In genomic region chr1:235158680-235159079, GRCh38 we compare ENCODE assay signal across 13 cellular contexts.
"Had no signal": no experiment of that assay in that cellular context is flagged by ENCODE, and none has a peak within 500 bp of the region (broad histone marks: within the 10 kb centered on the region; RNA-seq: fewer than 3 reads in every experiment).

No MANE protein-coding gene starts in this region.

- H3K27me3 Mint-ChIP-seq: activated CD8-positive, alpha-beta memory T cell treated with anti-CD3 and anti-CD28 coated beads, Interleukin-2, amount 10 ng/mL, durations not matched to agents 7 days and 5 days; stimulated activated naive CD8-positive, alpha-beta T cell treated with anti-CD3 and anti-CD28 coated beads, Interleukin-15, amount 100 ng/mL, for 72 hours had no signal

- H3K9me3 ChIP-seq: gastrocnemius medialis, heart right ventricle, pancreas, upper lobe of right lung had no signal

- H3K4me3 Mint-ChIP-seq: activated CD8-positive, alpha-beta memory T cell treated with anti-CD3 and anti-CD28 coated beads, Interleukin-2, amount 10 ng/mL, durations not matched to agents 7 days and 5 days; activated naive CD4-positive, alpha-beta T cell treated with anti-CD3 and anti-CD28 coated beads for 36 hours had no signal

- H3K4me3 ChIP-seq: gastrocnemius medialis, heart right ventricle, pancreas, upper lobe of right lung had no signal

- FAIRE-seq: pancreas had no signal

- H3K27ac Mint-ChIP-seq: activated CD8-positive, alpha-beta memory T cell treated with anti-CD3 and anti-CD28 coated beads, Interleukin-2, amount 10 ng/mL, durations not matched to agents 7 days and 5 days; activated naive CD4-positive, alpha-beta T cell treated with anti-CD3 and anti-CD28 coated beads for 36 hours had no signal

- H3K27ac ChIP-seq: dorsolateral prefrontal cortex, gastrocnemius medialis, heart right ventricle, pancreas, upper lobe of right lung had no signal

- H3K9me3 Mint-ChIP-seq: activated naive CD4-positive, alpha-beta T cell treated with anti-CD3 and anti-CD28 coated beads for 36 hours; stimulated activated naive CD8-positive, alpha-beta T cell treated with anti-CD3 and anti-CD28 coated beads, Interleukin-15, amount 100 ng/mL, for 72 hours had no signal

- DNase-seq: activated CD4-positive, alpha-beta T cell treated with anti-CD3 and anti-CD28 coated beads for 48 hours; activated CD8-positive, alpha-beta memory T cell treated with anti-CD3 and anti-CD28 coated beads, Interleukin-2, amount 10 ng/mL, durations not matched to agents 7 days and 5 days; activated naive CD4-positive, alpha-beta T cell treated with anti-CD3 and anti-CD28 coated beads for 36 hours; dorsolateral prefrontal cortex; erythroblast; gastrocnemius medialis; heart right ventricle; left colon; pancreas; stimulated activated CD4-positive, alpha-beta T cell treated with anti-CD3 and anti-CD28 coated beads, Interleukin-1b, Interleukin-23, amount 100 ng/mL, for 48 hours; stimulated activated naive CD8-positive, alpha-beta T cell treated with anti-CD3 and anti-CD28 coated beads, Interleukin-15, amount 100 ng/mL, for 72 hours; T-helper 2 cell; upper lobe of right lung had no signal

- ATAC-seq: activated CD8-positive, alpha-beta memory T cell treated with anti-CD3 and anti-CD28 coated beads, Interleukin-2, amount 10 ng/mL, durations not matched to agents 7 days and 5 days; gastrocnemius medialis; heart right ventricle; left colon; pancreas; stimulated activated naive CD8-positive, alpha-beta T cell treated with anti-CD3 and anti-CD28 coated beads, Interleukin-15, amount 100 ng/mL, for 72 hours; upper lobe of right lung had no signal

- H3K27me3 ChIP-seq: dorsolateral prefrontal cortex, gastrocnemius medialis, heart right ventricle, pancreas, upper lobe of right lung had no signal
